ENCODE assay signal across 3 cellular contexts in genomic region chr10:66398653-66399052, GRCh38.
"Had no signal": no experiment of that assay in that cellular context is flagged by ENCODE, and none has a peak within 500 bp of the region (broad histone marks: within the 10 kb centered on the region; RNA-seq: fewer than 3 reads in every experiment).

No MANE protein-coding gene starts in this region.

- H3K4me3 ChIP-seq: GM12878 had no signal

- DNase-seq: GDM1, GF-D8 had no signal

- ATAC-seq: GM12878 had no signal
